ENCODE assay signal across 8 cellular contexts in genomic region chr17:17792551-17793377, GRCh38. TPM values are rescaled to one million over a fixed set of nuclear protein-coding genes. Genes with fewer than 3 reads are reported as not detected.
A peak's percentile ranks its signal among the peaks of the same experiment; 100 is the strongest.
DNase-seq lines count a peak whose midpoint lies in the region; ATAC-seq, FAIRE-seq and TF ChIP-seq lines count a peak whose summit lies in the region.

No MANE protein-coding gene starts in this region.

- H3K4me3 ChIP-seq in H1 (ENCODE audit: extremely low read depth in 1 of 4, insufficient read depth in 2 of 4, low read depth in 3 of 4, low read length in 4 of 4) (peak overlapping the region in 2 of 4 experiments; percentile 14 to 37; a peak in 1 of 8 replicates), neural progenitor cell (peak overlapping the region; percentile 2), ascending aorta (no peak overlapping the region)

- peaks cover 8% of the 10 kb centered on the region for H3K27me3 Mint-ChIP-seq in neural progenitor cell (ENCODE audit: insufficient read depth, low read depth)

- H2AK5ac ChIP-seq in H1 (ENCODE audit: low read depth, low read length) = no peak overlapping the region; the same call in 1 of the 2 replicates

- no peak for TF ChIP-seq POLR2A in H1 (IDR thresholded peaks at IDR 0.05; ENCODE audit: control extremely low read depth in 1 of 2, low read depth in 2 of 2, low read length in 2 of 2)

- ATAC-seq in GM21529 (IDR thresholded peaks at IDR 0.05; ENCODE audit: unreplicated experiment) = no peak

- WGBS in H1 (ENCODE audit: extremely low coverage in 1 of 2, insufficient coverage in 1 of 2, insufficient read length in 1 of 2, insufficient replicate concordance in 2 of 2, low coverage in 1 of 2, low lambda C conversion rate in 2 of 2, missing lambda C conversion rate in 1 of 2), 2 experiments = 25% methylated on average over 26 of the region's 38 CpGs; no CpG with 5 or more reads in 1 of the 2 experiments

- no peaks in the 10 kb centered on the region for H3K36me3 ChIP-seq in H1 (ENCODE audit: control insufficient read depth in 2 of 4, insufficient read depth in 4 of 4, low read length in 3 of 4)
- no peaks in the 10 kb centered on the region for H3K36me3 ChIP-seq in neural progenitor cell
- H3K36me3 ChIP-seq in ascending aorta = peaks cover 34 to 38% of the 10 kb centered on the region in 2 donors

- H3K4me1 ChIP-seq in H1 (replicated peaks in 1 of 4; ENCODE audit: control insufficient read depth in 3 of 4, insufficient read depth in 4 of 4, low read length in 3 of 4) = peaks cover 5 to 31% (median 22%) of the 10 kb centered on the region in 4 experiments
- peaks cover 45% of the 10 kb centered on the region for H3K4me1 ChIP-seq in neural progenitor cell
- no peaks in the 10 kb centered on the region for H3K4me1 ChIP-seq in ascending aorta

- peak overlapping the region; percentile 51 to 63 for H3K4me2 ChIP-seq in H1 (ENCODE audit: insufficient read depth in 1 of 2, low read depth in 2 of 2, low read length in 2 of 2)
- H3K4me2 ChIP-seq in neural progenitor cell = peak overlapping the region; percentile 67

- H4K8ac ChIP-seq in H1 (ENCODE audit: extremely low read depth, insufficient read depth, low read length) = no peak overlapping the region

- no peak overlapping the region for H2BK12ac ChIP-seq in H1 (ENCODE audit: low read depth, low read length)

- H3K9ac ChIP-seq in H1 (replicated peaks in 1 of 4; ENCODE audit: extremely low read depth in 1 of 4, low read depth in 3 of 4, low read length in 3 of 4) = no peak overlapping the region
- no peak overlapping the region for H3K9ac ChIP-seq in neural progenitor cell

- no peak overlapping the region for H2BK5ac ChIP-seq in H1 (ENCODE audit: low read depth, low read length)

- H3F3A ChIP-seq in neural progenitor cell (ENCODE audit: low read depth) = peaks cover 17% of the 10 kb centered on the region

- no peak overlapping the region for H3K14ac ChIP-seq in H1 (ENCODE audit: insufficient read length)

- H3K18ac ChIP-seq in H1 (ENCODE audit: extremely low read depth, low read length) = no peak overlapping the region

- H3K9me3 ChIP-seq in H1 (ENCODE audit: insufficient read depth in 2 of 2, low read depth in 1 of 2, low read length in 1 of 2) (no peaks in the 10 kb centered on the region), neural progenitor cell (ENCODE audit: low read depth) (no peaks in the 10 kb centered on the region), ascending aorta (no peaks in the 10 kb centered on the region)

- peak; percentile 66 to 68 for DNase-seq in NCI-H2081 (lab: John Stamatoyannopoulos, UW)
- no peak for DNase-seq in NCI-H2081 treated with DMSO at 0.1 percent for 48 hours (lab: John Stamatoyannopoulos, UW)
- DNase-seq in activated CD4-positive, alpha-beta T cell treated with anti-CD3 and anti-CD28 coated beads for 48 hours = peak; percentile 61
- DNase-seq in H1 (ENCODE audit: low read depth in 1 of 2, low spot score in 2 of 2) = no peak
- DNase-seq in neural progenitor cell (ENCODE audit: low spot score) = peak; percentile 64
- DNase-seq in RPMI8226 = no peak
- no peak for DNase-seq in ascending aorta (ENCODE audit: low spot score in 2 of 2)

- no peaks in the 10 kb centered on the region for H3K79me1 ChIP-seq in H1 (ENCODE audit: low read depth, low read length)

- H3K4ac ChIP-seq in H1 (replicated peaks; ENCODE audit: insufficient read length, low read depth, low read length) = no peak overlapping the region

- POLR2A ChIA-PET in H1 (lab: Charles Lee; ENCODE audit: partially characterized antibody) = interaction anchor here (0.7 to 3.6 kb wide), 5 partner anchors 13 to 81 kb away, joined by 3 to 20 read pairs (median 3); no protein-coding TSS in a partner anchor

- peaks cover 0 to 6% of the 10 kb centered on the region in 2 experiments for H4K20me1 ChIP-seq in H1 (replicated peaks in 1 of 2; ENCODE audit: control insufficient read depth in 1 of 2, insufficient read depth in 2 of 2, low read length in 2 of 2)
- H4K20me1 ChIP-seq in neural progenitor cell (ENCODE audit: low read depth) = peaks cover 96% of the 10 kb centered on the region

- peaks cover 0 to 28% (median 20%) of the 10 kb centered on the region in 4 experiments; a peak in 6 of 7 replicates for H3K27me3 ChIP-seq in H1 (replicated peaks in 1 of 4; ENCODE audit: control insufficient read depth in 3 of 4, extremely low read depth in 1 of 4, insufficient read depth in 3 of 4, low read length in 3 of 4)
- H3K27me3 ChIP-seq in neural progenitor cell = peaks cover 6% of the 10 kb centered on the region
- no peaks in the 10 kb centered on the region for H3K27me3 ChIP-seq in ascending aorta

- CTCF ChIA-PET in H1 (lab: Charles Lee; ENCODE audit: partially characterized antibody) = interaction anchor here (0.5 to 3.4 kb wide), 11 partner anchors 8 to 118 kb away, joined by 3 to 13 read pairs (median 3); no protein-coding TSS in a partner anchor

- no peak overlapping the region for H3K23ac ChIP-seq in H1 (ENCODE audit: insufficient read length)

- no peak overlapping the region for H3K27ac ChIP-seq in H1 (ENCODE audit: low read depth, low read length)
- no peak overlapping the region for H3K27ac ChIP-seq in neural progenitor cell
- H3K27ac ChIP-seq in ascending aorta = no peak overlapping the region

- H2BK20ac ChIP-seq in H1 (ENCODE audit: low read length) = no peak overlapping the region

- H3K23me2 ChIP-seq in H1 (ENCODE audit: low read depth, low read length) = peaks cover 3% of the 10 kb centered on the region; the same call in 1 of the 2 replicates

- H2AFZ ChIP-seq in H1 (ENCODE audit: low read length) (no peak overlapping the region), neural progenitor cell (replicated peaks) (no peak overlapping the region)

- TF ChIP-seq CTCF in H1 (IDR thresholded peaks at IDR 0.05; ENCODE audit: control extremely low read depth in 1 of 3, insufficient read depth in 1 of 3, low read depth in 1 of 3, low read length in 3 of 3) = no peak
- TF ChIP-seq CTCF in neural progenitor cell (IDR thresholded peaks at IDR 0.05) = no peak
- TF ChIP-seq CTCF in ascending aorta (IDR thresholded peaks at IDR 0.05) = no peak

- H3K4me1 Mint-ChIP-seq in neural progenitor cell = peaks cover 57% of the 10 kb centered on the region

- TF ChIP-seq RAD21 in H1 (IDR thresholded peaks at IDR 0.05 in 1 of 2, conservative IDR thresholded peaks at IDR 0.05 in 1 of 2; ENCODE audit: low read depth in 2 of 2, low read length in 2 of 2) = no peak

- intact Hi-C loops in ascending aorta (cut with DNase I) = no loop called here

- H3K79me2 ChIP-seq in H1 (ENCODE audit: control insufficient read depth in 1 of 2, insufficient read depth in 2 of 2, low read length in 2 of 2) (no peaks in the 10 kb centered on the region), neural progenitor cell (ENCODE audit: low read depth) (no peaks in the 10 kb centered on the region)

- no peak overlapping the region for H2BK120ac ChIP-seq in H1 (replicated peaks; ENCODE audit: low read depth, low read length)

- peaks cover 7% of the 10 kb centered on the region for H3K36me3 Mint-ChIP-seq in neural progenitor cell

- TF ChIP-seq EP300 in H1 (IDR thresholded peaks at IDR 0.05; ENCODE audit: borderline replicate concordance in 1 of 2, low read depth in 2 of 2, low read length in 2 of 2) = no peak

- no peak overlapping the region for H4K5ac ChIP-seq in H1 (ENCODE audit: insufficient read length, low read depth, low read length)

- FAIRE-seq in H1 (lab: Jason Lieb, UNC) = no peak

- H4K91ac ChIP-seq in H1 (replicated peaks; ENCODE audit: insufficient read length, low read length) = peak overlapping the region; percentile 42

- peak overlapping the region; percentile 61; the same call in 1 of the 2 replicates for H2BK15ac ChIP-seq in H1 (ENCODE audit: low read length)

- H3K4me3 Mint-ChIP-seq in neural progenitor cell = peak overlapping the region; percentile 68

- H3K56ac ChIP-seq in H1 (replicated peaks; ENCODE audit: insufficient read length, low read depth, low read length) = no peak overlapping the region

- no peaks in the 10 kb centered on the region for H3K9me3 Mint-ChIP-seq in neural progenitor cell

- H3K27ac Mint-ChIP-seq in neural progenitor cell = no peak overlapping the region

TF ChIP-seq in H1, 55 proteins besides CTCF, POLR2A, EP300 and RAD21:
- TF ChIP-seq SIN3A (conservative IDR thresholded peaks at IDR 0.05 in 1 of 2, IDR thresholded peaks at IDR 0.05 in 1 of 2; ENCODE audit: low read depth in 1 of 2, low read length in 2 of 2) (peak in 1 of 2 experiments; percentile 22; a peak in 1 of 4 replicates), ASH2L (IDR thresholded peaks at IDR 0.05; ENCODE audit: low read length) (no peak)

RNA-seq across cellular contexts. Expression of gene SREBF1, which starts 44.0 kb away (rescaled TPM):
- total RNA-seq in H1 (2021; fragmentation: NEBNext Ultra II Directional; extraction: Animal tissue kit (Norgen Biotek cat#: 25700)) = 69.9 and 70.8 TPM in 2 replicates
- polyA plus RNA-seq in H1 (2011; rRNA removed) = 28.6 and 64.6 TPM in 2 replicates
- 34.1 TPM for polyA plus RNA-seq in H1 (2011; cell fraction: cytosol; rRNA removed)
- 270 TPM for polyA plus RNA-seq in H1 (2011; cell fraction: nucleus; rRNA removed)
- 45.2 to 64.7 TPM (median 53.7 TPM) in 4 replicates for polyA plus RNA-seq in H1 (2012, experiment 1 of 2)
- 36.4 TPM for polyA plus RNA-seq in H1 (2012, experiment 2 of 2)
- polyA plus RNA-seq in H1 (2013, experiment 1 of 2) = 88.4 TPM
- 76.5 TPM for polyA plus RNA-seq in H1 (2013, experiment 2 of 2)
- 21.0 and 35.5 TPM in 2 replicates for polyA minus RNA-seq in H1 (2011; rRNA and poly(A)+ RNA removed)
- polyA minus RNA-seq in H1 (2011; cell fraction: cytosol; rRNA and poly(A)+ RNA removed) = 60.1 TPM
- 90.1 TPM for polyA minus RNA-seq in H1 (2011; cell fraction: nucleus; rRNA and poly(A)+ RNA removed)
- total RNA-seq in neural progenitor cell (ENCODE audit: low replicate concordance) = 12.7 and 41.0 TPM in 2 replicates
- total RNA-seq in ascending aorta = 141 TPM

Comparison
In these comparisons a context has a peak if more than half of its experiments do, and no peak if none do; other contexts are left out.
1. DNase-seq: peak in NCI-H2081 (2 of 2), activated CD4-positive, alpha-beta T cell treated with anti-CD3 and anti-CD28 coated beads for 48 hours (single experiment) and neural progenitor cell (single experiment); none in NCI-H2081 treated with DMSO at 0.1 percent for 48 hours (single experiment), H1 (0 of 2), RPMI8226 (single experiment) and ascending aorta (0 of 2).